ENCODE assay signal across 8 cellular contexts in the genomic region with DNA sequence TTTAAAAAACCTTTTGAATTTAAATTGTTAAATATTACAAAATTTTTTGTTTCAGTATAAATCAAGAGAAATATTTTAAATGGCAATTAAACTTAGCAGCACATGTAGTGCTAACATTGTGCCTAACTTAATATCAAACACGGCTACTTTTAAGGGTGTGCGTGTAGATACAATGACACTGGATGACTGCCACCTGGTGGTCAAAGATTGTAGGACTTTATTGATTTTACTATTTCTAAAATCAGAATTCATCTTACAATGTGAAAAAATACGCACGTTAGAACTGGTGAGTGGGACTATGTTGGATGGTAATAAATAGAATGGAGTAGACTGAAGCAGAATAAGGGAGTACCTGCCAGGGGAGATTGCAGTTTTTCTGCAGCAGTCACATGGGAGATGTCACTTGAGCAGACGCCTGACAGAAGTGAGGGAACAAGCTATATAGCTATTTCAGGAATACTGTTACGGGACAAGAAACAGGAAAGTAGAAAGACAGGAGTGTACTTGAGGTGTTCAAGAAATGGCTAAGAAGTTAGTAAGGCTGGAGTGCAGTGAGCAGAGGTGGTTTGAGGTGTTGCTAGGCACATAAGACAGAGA. TPM values are rescaled to one million over a fixed set of nuclear protein-coding genes. Genes with fewer than 3 reads are reported as not detected.
A peak's percentile ranks its signal among the peaks of the same experiment; 100 is the strongest.
DNase-seq lines count a peak whose midpoint lies in the region; ATAC-seq, FAIRE-seq and TF ChIP-seq lines count a peak whose summit lies in the region.

No MANE protein-coding gene starts in this region.

- H3K27me3 ChIP-seq in HepG2 (ENCODE audit: control insufficient read depth in 1 of 2, insufficient read depth in 2 of 2, low read length in 2 of 2), result no peaks in the 10 kb centered on the region

- no peaks in the 10 kb centered on the region for H3K9me3 Mint-ChIP-seq in T-cell
- H3K9me3 Mint-ChIP-seq in stimulated activated naive B cell treated with anti-CD40 and anti-IgM and Interleukin-4, amounts not matched to agents 10 μg/mL and 1 μg/mL and 100 μg/mL, for 72 hours, result no peaks in the 10 kb centered on the region

- H2AFZ ChIP-seq in HepG2 (ENCODE audit: low read length), result no peak overlapping the region

- no peaks in the 10 kb centered on the region for H3K4me1 ChIP-seq in HepG2 (ENCODE audit: insufficient read depth, low read length)

- POLR2A ChIA-PET in T-cell (lab: Charles Lee) (no interaction called here), HepG2 (lab: Yijun Ruan, JAX) (no interaction called here)

- H3K4me3 Mint-ChIP-seq in T-cell, result no peak overlapping the region
- H3K4me3 Mint-ChIP-seq in stimulated activated naive B cell treated with anti-CD40 and anti-IgM and Interleukin-4, amounts not matched to agents 10 μg/mL and 1 μg/mL and 100 μg/mL, for 72 hours, result peak overlapping the region; percentile 22 to 51

- no peaks in the 10 kb centered on the region for H3K36me3 Mint-ChIP-seq in T-cell
- H3K36me3 Mint-ChIP-seq in stimulated activated naive B cell treated with anti-CD40 and anti-IgM and Interleukin-4, amounts not matched to agents 10 μg/mL and 1 μg/mL and 100 μg/mL, for 72 hours, result peaks cover 38 to 56% of the 10 kb centered on the region in 2 donors

- ATAC-seq in T-cell (replicated peaks in 1 of 4), result peak; percentile 43 to 59 (median 48)
- ATAC-seq in HepG2, result peak; percentile 47; the same call in 2 of the 3 replicates
- peak; percentile 73 to 82 for ATAC-seq in stimulated activated naive B cell treated with anti-CD40 and anti-IgM and Interleukin-4, amounts not matched to agents 10 μg/mL and 1 μg/mL and 100 μg/mL, for 72 hours (replicated peaks)
- ATAC-seq in GM18873 (IDR thresholded peaks at IDR 0.05; ENCODE audit: low FRiP score, unreplicated experiment), result no peak

- H3K27me3 Mint-ChIP-seq in T-cell, result no peaks in the 10 kb centered on the region
- no peaks in the 10 kb centered on the region for H3K27me3 Mint-ChIP-seq in stimulated activated naive B cell treated with anti-CD40 and anti-IgM and Interleukin-4, amounts not matched to agents 10 μg/mL and 1 μg/mL and 100 μg/mL, for 72 hours

- in situ Hi-C loops in HepG2 (cut with HindIII; ENCODE audit: extremely low pct_ligation_motif_present, low pct_unique_long_range_greater_than_20kb), result loop anchor here (5.0 kb wide), 2 partner anchors 56 to 151 kb away; a partner anchor contains a TSS

- CTCF ChIA-PET in T-cell (lab: Charles Lee) (interaction anchor here (0.8 to 5.1 kb wide), 7 partner anchors 13 to 144 kb away, joined by 3 to 45 read pairs (median 5); no protein-coding TSS in a partner anchor), HepG2 (lab: Yijun Ruan, JAX; ENCODE audit: low intra/inter-chr PET ratio, low total read pairs) (interaction anchor here (1.1 to 4.7 kb wide), 6 partner anchors 41 to 162 kb away, joined by 3 to 36 read pairs (median 4); a partner anchor contains a TSS)

- H3K36me3 ChIP-seq in HepG2 (replicated peaks in 1 of 2; ENCODE audit: control insufficient read depth in 1 of 2, insufficient read depth in 2 of 2, low read length in 2 of 2), result peaks cover 0 to 7% of the 10 kb centered on the region in 2 experiments; a peak in 1 of 5 replicates

- peak; percentile 69 for FAIRE-seq in HepG2 (lab: Jason Lieb, UNC)

- no peaks in the 10 kb centered on the region for H3K9me3 ChIP-seq in HepG2 (ENCODE audit: low read length)

- peak; percentile 63 for TF ChIP-seq CTCF in choroid plexus epithelial cell (conservative IDR thresholded peaks at IDR 0.05; ENCODE audit: low read depth, low read length)
- peak; percentile 71 for TF ChIP-seq CTCF in HepG2 (CRISPR knock-in tag; IDR thresholded peaks at IDR 0.05)

- H3K27ac ChIP-seq in HepG2 (ENCODE audit: extremely low read length, insufficient read depth, low read length), result no peak overlapping the region

- no peaks in the 10 kb centered on the region for H4K20me1 ChIP-seq in HepG2 (ENCODE audit: insufficient read depth, low read length)

- no peak for TF ChIP-seq POLR2A in HepG2 (IDR thresholded peaks at IDR 0.05; ENCODE audit: insufficient read depth in 1 of 2, low read depth in 2 of 2, low read length in 2 of 2)

- H3K4me3 ChIP-seq in choroid plexus epithelial cell (ENCODE audit: low read depth, low read length), result no peak overlapping the region
- H3K4me3 ChIP-seq in HepG2 (replicated peaks in 1 of 3; ENCODE audit: insufficient read depth in 1 of 3, low read depth in 2 of 3, low read length in 3 of 3), result no peak overlapping the region

- H3K79me2 ChIP-seq in HepG2 (ENCODE audit: insufficient read depth, low read length), result peaks cover 5% of the 10 kb centered on the region

- 49% methylated on average over 6 of the region's 6 CpGs for WGBS in HepG2 (ENCODE audit: low lambda C conversion rate)

- H3K4me2 ChIP-seq in HepG2 (ENCODE audit: low read depth, low read length), result no peak overlapping the region

- no peak overlapping the region for H3K9ac ChIP-seq in HepG2 (ENCODE audit: insufficient read depth, low read depth, low read length)

- TF ChIP-seq EP300 in HepG2 (IDR thresholded peaks at IDR 0.05; ENCODE audit: low read depth in 2 of 2, low read length in 2 of 2) (no peak), HepG2 (CRISPR knock-in tag; IDR thresholded peaks at IDR 0.05; ENCODE audit: borderline replicate concordance) (no peak)

- no TSS peak for BruUV-seq in HepG2 (replicated peaks; lab: Mats Ljungman, UMichigan)

- peaks cover 4 to 9% (median 6%) of the 10 kb centered on the region in 3 donors for H3K4me1 Mint-ChIP-seq in T-cell
- peaks cover 35 to 64% of the 10 kb centered on the region in 2 donors for H3K4me1 Mint-ChIP-seq in stimulated activated naive B cell treated with anti-CD40 and anti-IgM and Interleukin-4, amounts not matched to agents 10 μg/mL and 1 μg/mL and 100 μg/mL, for 72 hours

- peak; percentile 68 for TF ChIP-seq RAD21 in HepG2 (CRISPR knock-in tag; IDR thresholded peaks at IDR 0.05)

- intact Hi-C loops in HepG2 (cut with micrococcal nuclease; ENCODE audit: unreplicated experiment), result loop anchor here (1.0 to 5.0 kb wide), 3 partner anchors 65 to 161 kb away; no protein-coding TSS in a partner anchor

- DNase-seq in SIG-M5 treated with dmso at 0.1 percent for 504 hours (lab: John Stamatoyannopoulos, UW; ENCODE audit: unreplicated experiment), result peak; percentile 51
- DNase-seq in SIG-M5 (lab: John Stamatoyannopoulos, UW), result no peak
- peak; percentile 42 for DNase-seq in LHCN-M2 (ENCODE audit: low read depth)
- peak in 26 of 34 experiments; percentile 2 to 57 (median 26) for DNase-seq in T-cell
- peak; percentile 76 for DNase-seq in choroid plexus epithelial cell (ENCODE audit: low read depth)
- DNase-seq in HepG2 (ENCODE audit: low spot score), result peak; percentile 43
- no peak for DNase-seq in stimulated activated naive B cell treated with anti-CD40 and anti-IgM and Interleukin-4, amounts not matched to agents 10 μg/mL and 1 μg/mL and 100 μg/mL, for 72 hours

- no peak overlapping the region for H3K27ac Mint-ChIP-seq in T-cell
- no peak overlapping the region for H3K27ac Mint-ChIP-seq in stimulated activated naive B cell treated with anti-CD40 and anti-IgM and Interleukin-4, amounts not matched to agents 10 μg/mL and 1 μg/mL and 100 μg/mL, for 72 hours

TF ChIP-seq in HepG2, 621 proteins besides CTCF, POLR2A, EP300 and RAD21 (continues in another document):
- TF ChIP-seq ZNF24 (IDR thresholded peaks at IDR 0.05), result no peak
- TF ChIP-seq ZNF563 (CRISPR knock-in tag; IDR thresholded peaks at IDR 0.05), result no peak
- no peak for TF ChIP-seq NR2F2 (IDR thresholded peaks at IDR 0.05; ENCODE audit: borderline replicate concordance, low read depth)
- TF ChIP-seq KAT2B (IDR thresholded peaks at IDR 0.05; ENCODE audit: borderline replicate concordance, low read depth, low read length), result peak; percentile 38; the same call in 1 of the 2 replicates
- peak; percentile 89 for TF ChIP-seq SMC3 (IDR thresholded peaks at IDR 0.05; ENCODE audit: low read length)
- no peak for TF ChIP-seq JARID2 (CRISPR knock-in tag; IDR thresholded peaks at IDR 0.05; ENCODE audit: insufficient replicate concordance)
- no peak for TF ChIP-seq ZNF143 (CRISPR knock-in tag; IDR thresholded peaks at IDR 0.05)
- TF ChIP-seq FOXA3 (CRISPR knock-in tag; IDR thresholded peaks at IDR 0.05), result 0 out of 2 replicates have a peak, but pooled peaks have one; percentile 24
- TF ChIP-seq ZNF282 (IDR thresholded peaks at IDR 0.05; ENCODE audit: partially characterized antibody), result no peak

RNA-seq across cellular contexts. Expression of a gene that starts 52.9 kb away (rescaled TPM):
- total RNA-seq in LHCN-M2 (2014; rRNA removed) (10.8 and 12.2 TPM in 2 replicates), T-cell (10 to 100 TPM; 22.4 to 32.8 (median 27.6) TPM), HepG2 (2016; rRNA removed; fragmentation: Illumina TruSeq; extraction: Trizol) (17.2 and 17.3 TPM in 2 replicates)
- 4.6 TPM for polyA plus RNA-seq in LHCN-M2 (2012)
- 6.1 and 9.8 TPM in 2 replicates for total RNA-seq in HepG2 (2016; cell fraction: cytosol; rRNA removed; fragmentation: Illumina TruSeq; extraction: Trizol; ENCODE audit: low read depth)
- 15.0 and 18.0 TPM in 2 replicates for total RNA-seq in HepG2 (2016; cell fraction: insoluble cytoplasmic fraction; rRNA removed; fragmentation: Illumina TruSeq; extraction: Trizol)
- 11.6 and 11.7 TPM in 2 replicates for total RNA-seq in HepG2 (2016; cell fraction: membrane; rRNA removed; fragmentation: Illumina TruSeq; extraction: Trizol)
- total RNA-seq in HepG2 (2016; cell fraction: nucleus; rRNA removed; fragmentation: Illumina TruSeq; extraction: Trizol), result 43.2 and 46.0 TPM in 2 replicates
- polyA plus RNA-seq in HepG2 (2011; rRNA removed), result 8.9 and 9.7 TPM in 2 replicates
- 5.6 and 7.4 TPM in 2 replicates for polyA plus RNA-seq in HepG2 (2011; cell fraction: cytosol; rRNA removed)
- polyA plus RNA-seq in HepG2 (2011; cell fraction: nucleus; rRNA removed), result 8.4 TPM in 2 replicates
- polyA plus RNA-seq in HepG2 (2012), result 8.4 and 11.9 TPM in 2 replicates
- polyA plus RNA-seq in HepG2 (2016; cell fraction: cytosol; fragmentation: Illumina TruSeq; extraction: Trizol; ENCODE audit: low read depth), result 1.5 and 1.6 TPM in 2 replicates
- 10.9 and 14.5 TPM in 2 replicates for polyA plus RNA-seq in HepG2 (2016; cell fraction: insoluble cytoplasmic fraction; fragmentation: Illumina TruSeq; extraction: Trizol; ENCODE audit: low read depth)
- polyA plus RNA-seq in HepG2 (2016; cell fraction: membrane; fragmentation: Illumina TruSeq; extraction: Trizol; ENCODE audit: low read depth), result 5.0 and 5.5 TPM in 2 replicates
- 20.6 and 22.8 TPM in 2 replicates for polyA plus RNA-seq in HepG2 (2016; cell fraction: nucleus; fragmentation: Illumina TruSeq; extraction: Trizol; ENCODE audit: insufficient read depth, low read depth)
- polyA minus RNA-seq in HepG2 (2011; rRNA and poly(A)+ RNA removed; ENCODE audit: low replicate concordance), result 10.9 and 19.7 TPM in 2 replicates
- polyA minus RNA-seq in HepG2 (2011; cell fraction: cytosol; rRNA and poly(A)+ RNA removed), result 5.9 and 6.2 TPM in 2 replicates
- polyA minus RNA-seq in HepG2 (2011; cell fraction: nucleus; rRNA and poly(A)+ RNA removed), result 77.1 and 79.4 TPM in 2 replicates

Comparison
In these comparisons a context has a peak if more than half of its experiments do, and no peak if none do; other contexts are left out.
1. DNase-seq: peak in SIG-M5 treated with dmso at 0.1 percent for 504 hours (single experiment), LHCN-M2 (single experiment), T-cell (26 of 34), choroid plexus epithelial cell (single experiment) and HepG2 (single experiment); none in SIG-M5 (single experiment) and stimulated activated naive B cell treated with anti-CD40 and anti-IgM and Interleukin-4, amounts not matched to agents 10 μg/mL and 1 μg/mL and 100 μg/mL, for 72 hours (single experiment).
2. H3K4me3 Mint-ChIP-seq: peak in stimulated activated naive B cell treated with anti-CD40 and anti-IgM and Interleukin-4, amounts not matched to agents 10 μg/mL and 1 μg/mL and 100 μg/mL, for 72 hours (2 of 2); none in T-cell (0 of 3).